ENCODE assay signal across 18 cellular contexts in genomic region chr9:36268007-36268427, GRCh38. TPM values are rescaled to one million over a fixed set of nuclear protein-coding genes. Genes with fewer than 3 reads are reported as not detected.
A peak's percentile ranks its signal among the peaks of the same experiment; 100 is the strongest.
DNase-seq lines count a peak whose midpoint lies in the region; TF ChIP-seq lines count a peak whose summit lies in the region.
"Had no signal": no experiment of that assay in that cellular context is flagged by ENCODE, and none has a peak within 500 bp of the region (broad histone marks: within the 10 kb centered on the region; RNA-seq: fewer than 3 reads in every experiment).

No MANE protein-coding gene starts in this region.

- peaks cover 27% of the 10 kb centered on the region for H3F3A ChIP-seq in PC-9 (ENCODE audit: insufficient read depth, low read depth)

- H2BK15ac ChIP-seq in mesenchymal stem cell (ENCODE audit: low read depth, poor library complexity, severe bottlenecking): no peak overlapping the region

- no peak overlapping the region for H3K23ac ChIP-seq in mesenchymal stem cell (ENCODE audit: low read length in 2 of 2)

- H3K4me2 ChIP-seq in PC-9: peak overlapping the region; percentile 51
- H3K4me2 ChIP-seq in mesenchymal stem cell (ENCODE audit: low read length, poor library complexity, severe bottlenecking): no peak overlapping the region

- H4K8ac ChIP-seq in mesenchymal stem cell (ENCODE audit: low read length): no peak overlapping the region

- no peaks in the 10 kb centered on the region for H3K27me3 ChIP-seq in PC-9 (ENCODE audit: insufficient read depth, low read depth)
- no peaks in the 10 kb centered on the region for H3K27me3 ChIP-seq in mesenchymal stem cell (ENCODE audit: control insufficient read depth in 1 of 2, insufficient read depth in 1 of 2, low read length in 2 of 2)

- H3K36me3 ChIP-seq in PC-9 (ENCODE audit: low read depth): peaks cover 7% of the 10 kb centered on the region
- peaks cover 0 to 5% of the 10 kb centered on the region in 2 experiments for H3K36me3 ChIP-seq in mesenchymal stem cell (ENCODE audit: control insufficient read depth in 1 of 2, insufficient read depth in 2 of 2, low read depth in 1 of 2, low read length in 2 of 2)

- no peak overlapping the region for H2BK5ac ChIP-seq in mesenchymal stem cell (ENCODE audit: low read depth, low read length, poor library complexity, severe bottlenecking)

- H3K27ac ChIP-seq in PC-9 (peak overlapping the region; percentile 88), mesenchymal stem cell (ENCODE audit: low read length, poor library complexity, severe bottlenecking) (no peak overlapping the region)
- H3K27ac ChIP-seq: C4-2B, HL-60, skin epidermis had no signal

- peaks cover 41% of the 10 kb centered on the region for H3K4me1 ChIP-seq in PC-9 (replicated peaks; ENCODE audit: insufficient read depth)
- H3K4me1 ChIP-seq in mesenchymal stem cell (ENCODE audit: control insufficient read depth, insufficient read depth, low read depth, low read length): peaks cover 2% of the 10 kb centered on the region

- no peaks in the 10 kb centered on the region for H3K79me1 ChIP-seq in mesenchymal stem cell (replicated peaks; ENCODE audit: low read length, poor library complexity, severe bottlenecking)

- no peak overlapping the region for H3K18ac ChIP-seq in mesenchymal stem cell (ENCODE audit: low read depth in 1 of 2, low read length in 2 of 2)

- H2AK5ac ChIP-seq in mesenchymal stem cell (ENCODE audit: low read length, severe bottlenecking): no peak overlapping the region

- H2BK12ac ChIP-seq in mesenchymal stem cell (ENCODE audit: low read length in 2 of 2): no peak overlapping the region

- H3K9me2 ChIP-seq in PC-9 (ENCODE audit: insufficient read depth): no peaks in the 10 kb centered on the region

- intact Hi-C loops in PC-9 (cut with micrococcal nuclease; ENCODE audit: unreplicated experiment): no loop called here

- H2AFZ ChIP-seq in PC-9 (no peak overlapping the region), mesenchymal stem cell (ENCODE audit: low read depth, low read length) (no peak overlapping the region)

- H4K20me1 ChIP-seq in PC-9 (ENCODE audit: insufficient read depth): no peaks in the 10 kb centered on the region

- H4K91ac ChIP-seq in mesenchymal stem cell (ENCODE audit: low read length): no peak overlapping the region

- no TSS peak for BruUV-seq in PC-9 (replicated peaks; lab: Mats Ljungman, UMichigan)

- DNase-seq in EL (peak; percentile 52), PC-9 (peak; percentile 18 to 88), epithelial cell of esophagus (ENCODE audit: low read depth) (peak; percentile 85), mesenchymal stem cell (peak; percentile 48), NCI-H524 treated with DMSO at 0.1 percent for 48 hours (lab: John Stamatoyannopoulos, UW) (no peak), NCI-H345 (lab: John Stamatoyannopoulos, UW) (no peak)
- DNase-seq in activated naive CD4-positive, alpha-beta T cell treated with anti-CD3 and anti-CD28 coated beads, Interleukin-2, amount 50 U/mL, for 16 hours: no peak
- no peak for DNase-seq in stimulated activated CD4-positive, alpha-beta T cell treated with anti-CD3 and anti-CD28 coated beads, Interleukin-4, amount 100 ng/mL, for 1 hour
- DNase-seq: activated CD8-positive, alpha-beta memory T cell treated with anti-CD3 and anti-CD28 coated beads, Interleukin-2, amount 10 ng/mL, durations not matched to agents 7 days and 5 days; H9; NCI-H1930; NCI-H69; occipital lobe; stimulated activated naive CD8-positive, alpha-beta T cell treated with anti-CD3 and anti-CD28 coated beads, Interleukin-15, amount 100 ng/mL, for 72 hours; T-helper 17 cell had no signal

- CTCF ChIA-PET in PC-9 (lab: Charles Lee): no interaction called here

- H3K4me3 ChIP-seq in PC-9 (0 out of 2 replicates have a peak overlapping the region, but pooled peaks have one; percentile 11), epithelial cell of esophagus (ENCODE audit: low read length) (no peak overlapping the region), mesenchymal stem cell (ENCODE audit: insufficient read depth in 1 of 2, low read depth in 1 of 2, low read length in 2 of 2) (no peak overlapping the region)
- H3K4me3 ChIP-seq: skin epidermis had no signal

- H3K4ac ChIP-seq in mesenchymal stem cell (ENCODE audit: low read depth in 1 of 2, low read length in 2 of 2): no peak overlapping the region

- H3K79me2 ChIP-seq in PC-9 (ENCODE audit: low read depth): peaks cover 91% of the 10 kb centered on the region

- no peak overlapping the region for H3K9ac ChIP-seq in mesenchymal stem cell (ENCODE audit: low read length)

- WGBS in mesenchymal stem cell: 86% methylated on average over 2 of the region's 3 CpGs

- H3K9me3 ChIP-seq in PC-9 (ENCODE audit: insufficient read depth, low read depth) (no peaks in the 10 kb centered on the region), mesenchymal stem cell (ENCODE audit: control insufficient read depth, low read length) (no peaks in the 10 kb centered on the region)

- no peak overlapping the region for H3K14ac ChIP-seq in mesenchymal stem cell (ENCODE audit: low read length in 2 of 2)

- no peak for TF ChIP-seq CTCF in PC-9 (conservative IDR thresholded peaks at IDR 0.05)
- TF ChIP-seq CTCF in epithelial cell of esophagus (IDR thresholded peaks at IDR 0.05; ENCODE audit: insufficient read depth, low read depth, low read length, missing control alignments): no peak

- H2BK120ac ChIP-seq in mesenchymal stem cell (ENCODE audit: low read depth, low read length): no peak overlapping the region

- POLR2A ChIA-PET in PC-9 (lab: Charles Lee; ENCODE audit: unreplicated experiment): interaction anchor here (0.7 kb wide), 2 partner anchors 9 to 63 kb away, joined by 3 to 5 read pairs; no protein-coding TSS in a partner anchor

RNA-seq across cellular contexts. Expression of gene GNE, which starts 9.8 kb away (rescaled TPM):
- total RNA-seq in PC-9 (2021): 20.2 and 23.2 TPM in 2 replicates
- 8.1 TPM for polyA plus RNA-seq in mesenchymal stem cell (2013, experiment 1 of 2)
- 8.0 TPM for polyA plus RNA-seq in mesenchymal stem cell (2013, experiment 2 of 2)

Comparison
In these comparisons a context has a peak if more than half of its experiments do, and no peak if none do; other contexts are left out.
1. DNase-seq: peak in EL (single experiment), PC-9 (2 of 2), epithelial cell of esophagus (single experiment) and mesenchymal stem cell (single experiment); none in NCI-H524 treated with DMSO at 0.1 percent for 48 hours (single experiment), activated naive CD4-positive, alpha-beta T cell treated with anti-CD3 and anti-CD28 coated beads, Interleukin-2, amount 50 U/mL, for 16 hours (single experiment), NCI-H345 (single experiment) and stimulated activated CD4-positive, alpha-beta T cell treated with anti-CD3 and anti-CD28 coated beads, Interleukin-4, amount 100 ng/mL, for 1 hour (single experiment).